9 cellular contexts compared by ENCODE assay signal in genomic region chr17:78645421-78646295, GRCh38.
A peak's percentile ranks its signal among the peaks of the same experiment; 100 is the strongest.
DNase-seq lines count a peak whose midpoint lies in the region; ATAC-seq and TF ChIP-seq lines count a peak whose summit lies in the region.
"Had no signal": no experiment of that assay in that cellular context is flagged by ENCODE, and none has a peak within 500 bp of the region (broad histone marks: within the 10 kb centered on the region; RNA-seq: fewer than 3 reads in every experiment).

No MANE protein-coding gene starts in this region.

- H3K36me3 Mint-ChIP-seq in stimulated activated naive CD8-positive, alpha-beta T cell treated with anti-CD3 and anti-CD28 coated beads, Interleukin-15, Interleukin-2, amounts not matched to agents 100 ng/mL and 50 ng/mL, for 24 hours (ENCODE audit: low read depth): no peaks in the 10 kb centered on the region

- H3K27me3 Mint-ChIP-seq in stimulated activated naive CD8-positive, alpha-beta T cell treated with anti-CD3 and anti-CD28 coated beads, Interleukin-15, Interleukin-2, amounts not matched to agents 100 ng/mL and 50 ng/mL, for 24 hours: peaks cover 15% of the 10 kb centered on the region

- peak overlapping the region; percentile 66 for H3K4me3 Mint-ChIP-seq in stimulated activated naive CD8-positive, alpha-beta T cell treated with anti-CD3 and anti-CD28 coated beads, Interleukin-15, Interleukin-2, amounts not matched to agents 100 ng/mL and 50 ng/mL, for 24 hours

- H3K4me1 Mint-ChIP-seq in stimulated activated naive CD8-positive, alpha-beta T cell treated with anti-CD3 and anti-CD28 coated beads, Interleukin-15, Interleukin-2, amounts not matched to agents 100 ng/mL and 50 ng/mL, for 24 hours (ENCODE audit: low read depth): peaks cover 11% of the 10 kb centered on the region

- H3K27ac Mint-ChIP-seq in stimulated activated naive CD8-positive, alpha-beta T cell treated with anti-CD3 and anti-CD28 coated beads, Interleukin-15, Interleukin-2, amounts not matched to agents 100 ng/mL and 50 ng/mL, for 24 hours: peak overlapping the region; percentile 86

- WGBS in lung, 2 donors: 58 to 59% methylated on average over 30 of the region's 30 CpGs

- ATAC-seq in lung (ENCODE audit: insufficient read depth, low FRiP score) (peak; percentile 73), HG03432 (IDR thresholded peaks at IDR 0.05; ENCODE audit: unreplicated experiment) (no peak)

- H3K4me1 ChIP-seq in lung (ENCODE audit: control insufficient read depth in 2 of 2, insufficient read depth in 2 of 2, low read length in 2 of 2): peaks cover 0 to 8% of the 10 kb centered on the region in 2 donors

- in situ Hi-C loops in astrocyte of the spinal cord (cut with HindIII; ENCODE audit: low sequenced_read_pairs): no loop called here

- TF ChIP-seq CTCF in astrocyte of the spinal cord (IDR thresholded peaks at IDR 0.05; ENCODE audit: low read depth, low read length) (no peak), lung (IDR thresholded peaks at IDR 0.05; ENCODE audit: control extremely low read depth, extremely low read depth) (no peak)

- H3K27me3 ChIP-seq in lung (ENCODE audit: control insufficient read depth, insufficient read depth): no peaks in the 10 kb centered on the region

- H3K36me3 ChIP-seq in lung (ENCODE audit: control insufficient read depth in 2 of 2, insufficient read depth in 2 of 2, low read length in 2 of 2): no peaks in the 10 kb centered on the region

- H3K4me3 ChIP-seq in astrocyte of the spinal cord (ENCODE audit: low read depth, low read length): no peak overlapping the region
- H3K4me3 ChIP-seq in lung: no peak overlapping the region

- H3K27ac ChIP-seq in lung (ENCODE audit: low read depth in 1 of 2, low read length in 1 of 2): peak overlapping the region; percentile 30 to 57
- H3K27ac ChIP-seq: 22Rv1 had no signal

- peaks cover 0 to 6% of the 10 kb centered on the region in 2 donors for H3K9me3 ChIP-seq in lung (ENCODE audit: control insufficient read depth in 2 of 2, insufficient read depth in 1 of 2, low read length in 1 of 2)

- peak; percentile 52 for DNase-seq in NCI-H146 (lab: John Stamatoyannopoulos, UW)
- DNase-seq in NCI-H146 treated with DMSO at 0.1 percent for 48 hours (lab: John Stamatoyannopoulos, UW; ENCODE audit: unreplicated experiment): no peak
- peak; percentile 52 for DNase-seq in T follicular helper cell (ENCODE audit: low read depth)
- peak; percentile 8 for DNase-seq in astrocyte of the spinal cord (ENCODE audit: low read depth, low spot score)
- peak; percentile 78 for DNase-seq in lung (ENCODE audit: low spot score)
- no peak for DNase-seq in DMS 273 (lab: John Stamatoyannopoulos, UW; ENCODE audit: unreplicated experiment)

- H3K9me3 Mint-ChIP-seq in stimulated activated naive CD8-positive, alpha-beta T cell treated with anti-CD3 and anti-CD28 coated beads, Interleukin-15, Interleukin-2, amounts not matched to agents 100 ng/mL and 50 ng/mL, for 24 hours: peaks cover 3% of the 10 kb centered on the region

Comparison
In these comparisons a context has a peak if more than half of its experiments do, and no peak if none do; other contexts are left out.
1. DNase-seq: peak in NCI-H146 (single experiment), T follicular helper cell (single experiment), astrocyte of the spinal cord (single experiment) and lung (single experiment); none in NCI-H146 treated with DMSO at 0.1 percent for 48 hours (single experiment) and DMS 273 (single experiment).